ENCODE assay signal across 7 cellular contexts in the genomic region with DNA sequence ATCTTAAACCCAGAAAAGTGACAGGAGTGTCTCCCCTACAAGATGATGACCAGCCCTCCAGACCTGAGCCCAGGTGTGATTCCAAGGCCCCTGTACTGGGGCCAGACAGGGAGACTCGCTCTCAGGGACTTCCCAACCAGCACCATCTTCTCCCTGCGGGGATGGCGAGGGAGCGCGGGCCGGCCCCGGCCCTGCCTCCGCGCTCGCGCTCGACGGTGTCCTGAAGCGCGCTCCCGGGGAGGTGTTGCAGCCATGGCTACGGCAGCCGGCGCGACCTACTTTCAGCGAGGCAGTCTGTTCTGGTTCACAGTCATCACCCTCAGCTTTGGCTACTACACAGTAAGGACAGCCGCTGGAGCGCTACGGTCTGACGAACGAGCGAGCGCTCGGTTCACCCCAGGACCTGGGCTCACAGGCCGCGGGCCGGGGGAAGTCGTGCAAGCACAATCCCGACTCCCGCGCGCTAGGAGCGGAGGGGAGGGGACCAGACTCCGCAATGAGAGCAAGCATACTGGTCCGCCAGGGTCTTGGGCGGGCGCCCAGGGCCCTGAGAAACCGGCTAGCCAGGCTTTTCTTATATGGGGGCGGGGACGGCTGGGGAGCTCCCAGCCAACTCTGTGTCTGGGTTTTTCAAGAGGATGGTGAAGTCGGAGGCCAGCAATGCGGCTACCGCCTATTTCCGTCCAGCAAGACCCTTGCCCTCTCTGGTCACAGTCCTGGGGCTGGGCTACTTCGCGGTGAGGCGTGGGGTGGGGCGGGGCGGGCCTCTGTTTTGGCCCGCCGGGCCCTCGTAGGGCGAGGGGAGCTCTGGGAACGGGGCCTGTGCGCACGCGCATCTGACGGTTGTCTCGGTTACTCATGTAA.
DNase-seq lines count a peak whose midpoint lies in the region; ATAC-seq and TF ChIP-seq lines count a peak whose summit lies in the region.

A gene with protein sequence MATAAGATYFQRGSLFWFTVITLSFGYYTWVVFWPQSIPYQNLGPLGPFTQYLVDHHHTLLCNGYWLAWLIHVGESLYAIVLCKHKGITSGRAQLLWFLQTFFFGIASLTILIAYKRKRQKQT (plus strand): TSS at position 218 of the 864 bp plus-strand sequence. CDS start 35 bp downstream, at position 253.

- peak within 1 kb of the TSS; percentile 96 for H3K4me3 ChIP-seq in retinal pigment epithelial cell (ENCODE audit: low read length)

- no peak for TF ChIP-seq CTCF in retinal pigment epithelial cell (conservative IDR thresholded peaks at IDR 0.05; ENCODE audit: low read depth, low read length)

- DNase-seq in NCI-H187 (lab: John Stamatoyannopoulos, UW): peak; percentile 59 to 77
- peak; percentile 82 for DNase-seq in T1000 (lab: John Stamatoyannopoulos, UW)
- DNase-seq in astrocyte of the hippocampus (ENCODE audit: low read depth, low spot score): peak; percentile 95
- peak; percentile 75 to 87 for DNase-seq in hippocampal formation (lab: John Stamatoyannopoulos, UW)
- peak; percentile 54 for DNase-seq in retinal pigment epithelial cell (ENCODE audit: low read depth)

- ATAC-seq in GM18508 (IDR thresholded peaks at IDR 0.05; ENCODE audit: insufficient read depth, unreplicated experiment) (peak; percentile 60), HG02943 (IDR thresholded peaks at IDR 0.05; ENCODE audit: low read depth, unreplicated experiment) (peak; percentile 88)

Comparison
In these comparisons a context has a peak if more than half of its experiments do, and no peak if none do; other contexts are left out.
1. Peak in every context shown above with its lines: DNase-seq, ATAC-seq and H3K4me3 ChIP-seq.